ENCODE assay signal across 1 cellular context in the genomic region with DNA sequence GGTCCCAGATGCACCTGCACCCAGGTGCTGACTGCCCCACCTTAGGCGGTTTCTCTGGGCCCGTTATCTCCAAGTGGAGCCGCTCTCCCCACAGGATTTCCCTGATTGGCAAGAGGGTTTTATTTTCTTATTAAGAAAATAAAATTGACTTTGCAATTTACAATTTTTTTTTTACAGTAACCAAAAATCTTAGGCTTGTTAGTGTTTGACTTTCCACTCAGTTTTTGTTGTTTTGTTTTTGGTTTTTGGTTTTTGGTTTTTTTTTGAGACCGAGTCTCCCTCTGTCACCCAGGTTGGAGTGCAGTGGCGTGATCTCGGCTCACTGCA.
TF ChIP-seq lines count a peak whose summit lies in the region.

No MANE protein-coding gene starts in this region.

TF ChIP-seq in H1, 55 proteins besides CTCF, POLR2A, EP300 and RAD21:
- TF ChIP-seq, protein P1, sequence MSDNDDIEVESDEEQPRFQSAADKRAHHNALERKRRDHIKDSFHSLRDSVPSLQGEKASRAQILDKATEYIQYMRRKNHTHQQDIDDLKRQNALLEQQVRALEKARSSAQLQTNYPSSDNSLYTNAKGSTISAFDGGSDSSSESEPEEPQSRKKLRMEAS (IDR thresholded peaks at IDR 0.05), result no peak; the same call in 1 of the 2 replicates
- TF ChIP-seq KDM1A (IDR thresholded peaks at IDR 0.05; ENCODE audit: borderline replicate concordance, low read length) (0 out of 2 replicates have a peak, but pooled peaks have one; percentile 14), SIRT6 (IDR thresholded peaks at IDR 0.05; ENCODE audit: low read length) (no peak), TCF12 (IDR thresholded peaks at IDR 0.05; ENCODE audit: low read depth, low read length) (no peak)
TF ChIP-seq in H1: peak in this region for 1.
